ENCODE assay signal across 15 cellular contexts in the genomic region with DNA sequence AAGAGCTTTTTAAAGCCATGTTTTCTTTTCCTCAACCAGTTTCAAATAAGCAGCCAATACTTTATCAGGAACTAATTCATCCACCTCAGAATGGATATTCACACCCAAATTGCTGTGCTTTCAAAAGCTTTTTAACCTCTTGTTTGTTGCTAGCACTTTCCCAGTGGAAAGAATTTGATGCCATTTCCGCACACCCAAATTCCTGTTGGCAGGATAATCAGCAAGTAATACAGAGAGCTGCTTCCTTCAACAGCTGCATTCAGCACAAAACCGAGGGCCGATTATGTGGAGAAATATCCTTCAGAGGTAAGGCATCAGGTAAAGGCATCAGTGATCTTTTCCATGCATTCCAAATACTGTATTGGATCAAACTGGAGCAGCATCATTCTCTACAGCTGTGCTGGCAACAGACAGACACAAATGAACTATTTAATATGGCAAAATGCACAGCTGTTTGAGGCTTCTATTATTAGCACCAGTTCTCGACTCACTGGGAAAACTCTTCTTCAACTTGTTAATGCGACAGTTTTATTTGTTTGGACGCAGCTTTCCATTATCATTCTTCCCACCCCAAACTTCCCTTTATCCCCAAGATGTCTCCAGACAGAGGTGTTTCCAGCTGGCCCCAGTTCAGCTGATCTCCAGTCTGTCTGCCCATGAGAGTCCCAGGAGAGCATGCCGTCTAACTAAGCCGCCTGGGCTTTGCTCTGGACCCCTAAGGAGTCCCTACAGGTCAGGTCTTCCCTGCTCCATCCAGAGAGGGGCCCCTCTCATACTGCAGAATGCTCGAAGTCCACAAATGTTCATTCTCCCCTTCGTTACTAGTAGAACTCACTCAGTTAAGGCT. TPM values are rescaled to one million over a fixed set of nuclear protein-coding genes. Genes with fewer than 3 reads are reported as not detected.
A peak's percentile ranks its signal among the peaks of the same experiment; 100 is the strongest.
DNase-seq lines count a peak whose midpoint lies in the region; ATAC-seq, FAIRE-seq and TF ChIP-seq lines count a peak whose summit lies in the region.
"Had no signal": no experiment of that assay in that cellular context is flagged by ENCODE, and none has a peak within 500 bp of the region (broad histone marks: within the 10 kb centered on the region; RNA-seq: fewer than 3 reads in every experiment).

No MANE protein-coding gene starts in this region.

- H3K4me1 ChIP-seq in tibial nerve, result peaks cover 0 to 52% (median 30%) of the 10 kb centered on the region in 4 donors

- no peaks in the 10 kb centered on the region for H3K9me3 Mint-ChIP-seq in activated CD4-positive, alpha-beta T cell treated with anti-CD3 and anti-CD28 coated beads, Interleukin-2, amount 10 ng/mL, durations not matched to agents 24 days and 14 days
- H3K9me3 Mint-ChIP-seq in dendritic cell treated with granulocyte-macrophage colony-stimulating factor and Interleukin-4, amounts not matched to agents 40 ng/mL and 50 ng/mL, for 4 days, result no peaks in the 10 kb centered on the region
- H3K9me3 Mint-ChIP-seq in nephron, result peaks cover 6% of the 10 kb centered on the region
- H3K9me3 Mint-ChIP-seq: CD8-positive, alpha-beta T cell had no signal

- peaks cover 0 to 14% (median 0%) of the 10 kb centered on the region in 4 donors for H3K9me3 ChIP-seq in tibial nerve

- peaks cover 0 to 19% (median 0%) of the 10 kb centered on the region in 3 donors for H3K36me3 ChIP-seq in tibial nerve

- ATAC-seq in GM18907 (IDR thresholded peaks at IDR 0.05; ENCODE audit: unreplicated experiment), result no peak
- ATAC-seq: CD8-positive, alpha-beta T cell; GM12878 had no signal

- no peak overlapping the region for H3K27ac Mint-ChIP-seq in activated CD4-positive, alpha-beta T cell treated with anti-CD3 and anti-CD28 coated beads, Interleukin-2, amount 10 ng/mL, durations not matched to agents 24 days and 14 days
- peak overlapping the region; percentile 1 for H3K27ac Mint-ChIP-seq in dendritic cell treated with granulocyte-macrophage colony-stimulating factor and Interleukin-4, amounts not matched to agents 40 ng/mL and 50 ng/mL, for 4 days
- peak overlapping the region; percentile 54 to 85 (median 74) for H3K27ac Mint-ChIP-seq in nephron
- H3K27ac Mint-ChIP-seq: CD8-positive, alpha-beta T cell; T-helper 1 cell treated with Interleukin-12 subunit alpha and Interleukin-12 subunit beta and Interleukin-4 antibody, amounts not matched to agents 30 μg/mL and 1 μg/mL, for 36 hours had no signal

- peak overlapping the region in 3 of 4 donors; percentile 23 to 70 (median 67) for H3K27ac ChIP-seq in tibial nerve
- H3K27ac ChIP-seq in substantia nigra (ENCODE audit: low read depth, low read length, poor library complexity, severe bottlenecking), result no peak overlapping the region

- no peak for TF ChIP-seq POLR2A in tibial nerve (IDR thresholded peaks at IDR 0.05)

- no peaks in the 10 kb centered on the region for H3K27me3 ChIP-seq in tibial nerve

- intact Hi-C loops in activated CD4-positive, alpha-beta T cell treated with anti-CD3 and anti-CD28 coated beads, Interleukin-2, amount 10 ng/mL, durations not matched to agents 24 days and 14 days (cut with micrococcal nuclease), result no loop called here
- intact Hi-C loops in dendritic cell treated with granulocyte-macrophage colony-stimulating factor and Interleukin-4, amounts not matched to agents 40 ng/mL and 50 ng/mL, for 4 days (cut with micrococcal nuclease), result no loop called here

- no peaks in the 10 kb centered on the region for H3K27me3 Mint-ChIP-seq in activated CD4-positive, alpha-beta T cell treated with anti-CD3 and anti-CD28 coated beads, Interleukin-2, amount 10 ng/mL, durations not matched to agents 24 days and 14 days
- no peaks in the 10 kb centered on the region for H3K27me3 Mint-ChIP-seq in dendritic cell treated with granulocyte-macrophage colony-stimulating factor and Interleukin-4, amounts not matched to agents 40 ng/mL and 50 ng/mL, for 4 days
- peaks cover 2% of the 10 kb centered on the region for H3K27me3 Mint-ChIP-seq in nephron (ENCODE audit: low read depth)

- H3K4me3 ChIP-seq in tibial nerve, result no peak overlapping the region
- H3K4me3 ChIP-seq: GM12878 had no signal

- H3K4me1 Mint-ChIP-seq in activated CD4-positive, alpha-beta T cell treated with anti-CD3 and anti-CD28 coated beads, Interleukin-2, amount 10 ng/mL, durations not matched to agents 24 days and 14 days, result peaks cover 14% of the 10 kb centered on the region
- H3K4me1 Mint-ChIP-seq in dendritic cell treated with granulocyte-macrophage colony-stimulating factor and Interleukin-4, amounts not matched to agents 40 ng/mL and 50 ng/mL, for 4 days (ENCODE audit: low read depth), result peaks cover 70% of the 10 kb centered on the region
- H3K4me1 Mint-ChIP-seq in nephron, result peaks cover 47% of the 10 kb centered on the region

- H3K36me3 Mint-ChIP-seq in activated CD4-positive, alpha-beta T cell treated with anti-CD3 and anti-CD28 coated beads, Interleukin-2, amount 10 ng/mL, durations not matched to agents 24 days and 14 days (ENCODE audit: low read depth), result peaks cover 13% of the 10 kb centered on the region
- H3K36me3 Mint-ChIP-seq in dendritic cell treated with granulocyte-macrophage colony-stimulating factor and Interleukin-4, amounts not matched to agents 40 ng/mL and 50 ng/mL, for 4 days (ENCODE audit: low read depth), result peaks cover 11% of the 10 kb centered on the region
- peaks cover 23% of the 10 kb centered on the region for H3K36me3 Mint-ChIP-seq in nephron (ENCODE audit: low read depth)

- TF ChIP-seq EP300 in tibial nerve (IDR thresholded peaks at IDR 0.05), result no peak

- TF ChIP-seq CTCF in nephron (IDR thresholded peaks at IDR 0.05; ENCODE audit: unreplicated experiment in 3 of 3) (no peak), tibial nerve (IDR thresholded peaks at IDR 0.05) (no peak)

- peak; percentile 41 for DNase-seq in activated CD4-positive, alpha-beta T cell treated with anti-CD3 and anti-CD28 coated beads, Interleukin-2, amount 10 ng/mL, durations not matched to agents 24 days and 14 days
- no peak for DNase-seq in activated CD4-positive, alpha-beta T cell treated with anti-CD3 and anti-CD28 coated beads for 1 hour
- no peak for DNase-seq in tibial nerve (ENCODE audit: low spot score in 2 of 2)
- DNase-seq in RCC 7860 (ENCODE audit: low spot score), result no peak
- no peak for DNase-seq in substantia nigra (lab: John Stamatoyannopoulos, UW)
- DNase-seq: activated CD4-positive, alpha-beta T cell treated with anti-CD3 and anti-CD28 coated beads for 4 hours; CD8-positive, alpha-beta T cell; cortex of kidney; NCI-H2081 treated with DMSO at 0.1 percent for 48 hours had no signal

- no peak for FAIRE-seq in RCC 7860 (lab: Jason Lieb, UNC)
- FAIRE-seq: A204.1, GM12878 had no signal

- WGBS in tibial nerve, 2 donors, result 39 to 53% methylated on average over 10 of the region's 10 CpGs

- H3K4me3 Mint-ChIP-seq in activated CD4-positive, alpha-beta T cell treated with anti-CD3 and anti-CD28 coated beads, Interleukin-2, amount 10 ng/mL, durations not matched to agents 24 days and 14 days, result no peak overlapping the region
- H3K4me3 Mint-ChIP-seq in dendritic cell treated with granulocyte-macrophage colony-stimulating factor and Interleukin-4, amounts not matched to agents 40 ng/mL and 50 ng/mL, for 4 days, result no peak overlapping the region
- peak overlapping the region; percentile 10 to 31 (median 25) for H3K4me3 Mint-ChIP-seq in nephron
- H3K4me3 Mint-ChIP-seq: CD8-positive, alpha-beta T cell; T-helper 1 cell treated with Interleukin-12 subunit alpha and Interleukin-12 subunit beta and Interleukin-4 antibody, amounts not matched to agents 30 μg/mL and 1 μg/mL, for 36 hours had no signal

RNA-seq across cellular contexts. Expression of a gene that starts 22.2 kb away (rescaled TPM):
- total RNA-seq in activated CD4-positive, alpha-beta T cell treated with anti-CD3 and anti-CD28 coated beads, Interleukin-2, amount 10 ng/mL, durations not matched to agents 24 days and 14 days, result 119 and 122 TPM in 2 replicates
- total RNA-seq in tibial nerve, result 100 to 1,000 TPM; 161 to 216 (median 195) TPM

RNA-seq across cellular contexts. Expression of a gene that starts 36.2 kb away (rescaled TPM):
- 26.7 and 28.0 TPM in 2 replicates for total RNA-seq in activated CD4-positive, alpha-beta T cell treated with anti-CD3 and anti-CD28 coated beads, Interleukin-2, amount 10 ng/mL, durations not matched to agents 24 days and 14 days
- 10 to 100 TPM; 17.0 to 35.1 (median 25.3) TPM for total RNA-seq in tibial nerve

Comparison
In these comparisons a context has a peak if more than half of its experiments do, and no peak if none do; other contexts are left out.
1. H3K4me3 Mint-ChIP-seq: peak in nephron (3 of 3); none in activated CD4-positive, alpha-beta T cell treated with anti-CD3 and anti-CD28 coated beads, Interleukin-2, amount 10 ng/mL, durations not matched to agents 24 days and 14 days (single experiment) and dendritic cell treated with granulocyte-macrophage colony-stimulating factor and Interleukin-4, amounts not matched to agents 40 ng/mL and 50 ng/mL, for 4 days (single experiment).